8 cellular contexts compared by ENCODE assay signal in the genomic region with DNA sequence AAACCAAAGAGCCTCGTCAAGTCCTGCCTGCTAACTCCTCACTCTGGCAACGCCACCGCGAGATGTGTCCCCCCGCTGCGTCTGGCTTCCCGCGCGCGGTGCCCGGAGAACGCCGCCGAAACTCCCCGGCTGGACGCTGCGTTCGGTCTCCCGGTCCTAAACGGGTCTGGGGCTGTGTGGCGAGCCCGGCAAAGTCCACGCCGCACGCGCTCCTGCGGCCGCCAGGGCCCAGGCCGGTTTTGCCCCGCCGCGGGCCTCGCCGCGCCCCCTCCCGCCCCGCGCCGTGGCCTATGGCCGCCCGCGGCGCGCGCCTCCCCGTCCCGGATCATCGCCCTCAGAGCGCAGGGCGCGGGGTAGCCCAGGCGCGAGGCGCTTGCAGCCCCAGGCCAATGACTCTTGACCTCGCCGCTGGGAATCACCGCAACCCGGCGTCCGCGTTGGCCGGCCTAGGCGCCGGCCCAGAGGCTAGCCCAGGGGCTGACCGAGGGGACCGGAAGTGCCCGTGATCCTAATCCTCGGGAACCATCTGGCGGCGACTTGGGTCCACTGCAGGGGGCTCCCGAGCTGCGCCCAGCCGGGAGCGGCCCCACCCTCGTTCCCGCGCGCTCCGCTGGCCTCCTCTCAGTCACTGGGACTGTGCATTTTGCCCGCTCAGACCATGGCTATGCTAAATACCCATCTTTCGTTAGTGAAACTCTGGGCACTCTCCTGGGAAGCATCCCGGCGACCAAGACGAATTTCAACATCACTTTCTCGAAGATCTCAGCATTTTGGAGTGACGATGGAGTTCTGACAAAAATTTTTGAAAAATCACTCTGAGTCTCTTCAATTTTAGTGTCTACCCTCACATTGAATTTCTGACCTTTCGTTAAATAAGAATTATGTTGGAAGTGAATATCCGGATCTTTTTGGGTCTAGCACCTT. TPM values are rescaled to one million over a fixed set of nuclear protein-coding genes. Genes with fewer than 3 reads are reported as not detected.
A peak's percentile ranks its signal among the peaks of the same experiment; 100 is the strongest.
DNase-seq lines count a peak whose midpoint lies in the region; ATAC-seq and TF ChIP-seq lines count a peak whose summit lies in the region.

Gene AADAT (minus strand): TSS at position 214 of the 924 bp plus-strand sequence. CDS start 266 bp downstream, outside the sequence.

- ATAC-seq in GM21619 (IDR thresholded peaks at IDR 0.05; ENCODE audit: unreplicated experiment) (peak; percentile 77), left colon (peak; percentile 96)
- ATAC-seq in stimulated activated memory B cell treated with anti-CD40 and anti-IgM and Interleukin-4, amounts not matched to agents 10 μg/mL and 1 μg/mL and 100 μg/mL, for 72 hours, result no peak

- DNase-seq in ELR (ENCODE audit: low read depth), result peak; percentile 87
- DNase-seq in KBM-7, result peak; percentile 76
- DNase-seq in SK-MEL-5 (ENCODE audit: low read depth, low spot score), result peak; percentile 79
- peak; percentile 27 to 89 (median 78) for DNase-seq in dorsolateral prefrontal cortex
- DNase-seq in left colon, result peak; percentile 75 to 80
- DNase-seq in stimulated activated CD4-positive, alpha-beta T cell treated with anti-CD3 and anti-CD28 coated beads, Interleukin-4, amount 100 ng/mL, for 1 hour, result no peak

- H3K27me3 ChIP-seq in dorsolateral prefrontal cortex, result no peaks in the 10 kb centered on the region

- H3K4me3 ChIP-seq in dorsolateral prefrontal cortex, result peak within 1 kb of the TSS; percentile 51 to 84 (median 73)

- intact Hi-C loops in dorsolateral prefrontal cortex (cut with DNase I), result loop anchor here (2.0 to 10.0 kb wide), 4 partner anchors 293 to 1065 kb away; partner anchors contain the start of gene NEK1 (in 2 of the 2)
- intact Hi-C loops in left colon (cut with DNase I, micrococcal nuclease), result no loop called here

- peak within 1 kb of the TSS in 57 of 59 donors; percentile 10 to 91 (median 79) for H3K27ac ChIP-seq in dorsolateral prefrontal cortex

- peaks cover 53% of the 10 kb centered on the region for H3K27me3 Mint-ChIP-seq in stimulated activated memory B cell treated with anti-CD40 and anti-IgM and Interleukin-4, amounts not matched to agents 10 μg/mL and 1 μg/mL and 100 μg/mL, for 72 hours

- no peaks in the 10 kb centered on the region for H3K36me3 Mint-ChIP-seq in stimulated activated memory B cell treated with anti-CD40 and anti-IgM and Interleukin-4, amounts not matched to agents 10 μg/mL and 1 μg/mL and 100 μg/mL, for 72 hours

- TF ChIP-seq CTCF in dorsolateral prefrontal cortex (IDR thresholded peaks at IDR 0.05 in 54 of 56, conservative IDR thresholded peaks at IDR 0.05 in 2 of 56; ENCODE audit: low read depth in 1 of 56, partially characterized antibody in 56 of 56), result peak; percentile 38 to 93 (median 78)

- in situ Hi-C loops in KBM-7 (cut with MboI; ENCODE audit: low pct_unique_long_range_greater_than_20kb, low sequenced_read_pairs), result no loop called here
- in situ Hi-C loops in SK-MEL-5 (cut with HindIII; ENCODE audit: low pct_unique_long_range_greater_than_20kb, low sequenced_read_pairs), result no loop called here

- H3K27ac Mint-ChIP-seq in stimulated activated memory B cell treated with anti-CD40 and anti-IgM and Interleukin-4, amounts not matched to agents 10 μg/mL and 1 μg/mL and 100 μg/mL, for 72 hours, result no peak within 1 kb of the TSS

- no peaks in the 10 kb centered on the region for H3K9me3 Mint-ChIP-seq in stimulated activated memory B cell treated with anti-CD40 and anti-IgM and Interleukin-4, amounts not matched to agents 10 μg/mL and 1 μg/mL and 100 μg/mL, for 72 hours

- peak within 1 kb of the TSS; percentile 12 for H3K4me3 Mint-ChIP-seq in stimulated activated memory B cell treated with anti-CD40 and anti-IgM and Interleukin-4, amounts not matched to agents 10 μg/mL and 1 μg/mL and 100 μg/mL, for 72 hours

- H3K4me1 Mint-ChIP-seq in stimulated activated memory B cell treated with anti-CD40 and anti-IgM and Interleukin-4, amounts not matched to agents 10 μg/mL and 1 μg/mL and 100 μg/mL, for 72 hours, result no peaks in the 10 kb centered on the region

RNA-seq across cellular contexts. Expression of gene AADAT, which starts in this region (rescaled TPM):
- total RNA-seq in SK-MEL-5 (2014; rRNA removed; shearing (Covaris generic)), result 15.7 and 17.8 TPM in 2 replicates
- polyA plus RNA-seq in SK-MEL-5 (2015; cell fraction: cytosol; rRNA removed), result 34.3 and 40.8 TPM in 2 replicates
- 139 and 142 TPM in 2 replicates for polyA plus RNA-seq in SK-MEL-5 (2015; cell fraction: nucleus; rRNA removed)
- total RNA-seq in dorsolateral prefrontal cortex (10 to 100 TPM; 11.1 to 25.5 (median 16.1) TPM), left colon (1 to 10 TPM; 3.8 to 4.0 TPM)

Comparison
In these comparisons a context has a peak if more than half of its experiments do, and no peak if none do; other contexts are left out.
1. intact Hi-C loops: an anchor here in dorsolateral prefrontal cortex (2.0 to 10.0 kb wide); none called in left colon.